Comparison of ENCODE assay signal across 8 cellular contexts in the genomic region with DNA sequence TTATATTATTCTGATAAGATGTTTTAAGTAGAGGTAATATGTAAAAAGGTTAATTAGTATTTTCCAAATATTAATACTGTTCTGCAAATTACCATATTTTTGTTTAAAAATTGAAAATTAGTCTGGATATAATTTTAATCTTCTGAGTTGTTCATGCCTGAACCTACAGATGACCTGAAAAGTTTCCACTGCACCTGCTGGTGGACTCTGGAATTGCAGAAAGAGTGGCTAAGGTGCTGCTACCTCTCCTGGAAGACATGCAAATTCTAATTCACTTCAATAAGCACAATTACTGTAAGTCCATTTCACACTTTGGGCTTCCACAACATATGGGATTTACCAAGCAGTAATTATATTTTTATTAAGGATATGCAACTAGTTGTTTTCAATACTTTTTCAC.
A peak's percentile ranks its signal among the peaks of the same experiment; 100 is the strongest.
DNase-seq lines count a peak whose midpoint lies in the region; ATAC-seq and TF ChIP-seq lines count a peak whose summit lies in the region.

No MANE protein-coding gene starts in this region.

- TF ChIP-seq CTCF in C4-2B (conservative IDR thresholded peaks at IDR 0.05) = peak; percentile 80
- TF ChIP-seq CTCF in fibroblast of villous mesenchyme (IDR thresholded peaks at IDR 0.05; ENCODE audit: insufficient read depth, low read depth, low read length) = peak; percentile 60

- H3K27ac ChIP-seq in C4-2B = no peak overlapping the region

- H3K4me3 ChIP-seq in fibroblast of villous mesenchyme (ENCODE audit: low read depth, low read length) = no peak overlapping the region

- DNase-seq in NAMALWA (ENCODE audit: low spot score) (peak; percentile 77), fibroblast of villous mesenchyme (ENCODE audit: low read depth) (peak; percentile 14), mesenteric fat pad (ENCODE audit: low spot score) (no peak), globus pallidus (ENCODE audit: low spot score) (no peak)
- peak; percentile 79 for DNase-seq in activated CD8-positive, alpha-beta memory T cell treated with anti-CD3 and anti-CD28 coated beads, Interleukin-2, amount 50 U/mL, for 48 hours
- peak; percentile 65 for DNase-seq in stimulated activated CD4-positive, alpha-beta T cell treated with anti-CD3 and anti-CD28 coated beads, Interleukin-4, amount 100 ng/mL, for 24 hours

- peak; percentile 84 for ATAC-seq in GM18867 (IDR thresholded peaks at IDR 0.05; ENCODE audit: unreplicated experiment)

Comparison
In these comparisons a context has a peak if more than half of its experiments do, and no peak if none do; other contexts are left out.
1. DNase-seq: peak in NAMALWA (single experiment), activated CD8-positive, alpha-beta memory T cell treated with anti-CD3 and anti-CD28 coated beads, Interleukin-2, amount 50 U/mL, for 48 hours (single experiment), fibroblast of villous mesenchyme (single experiment) and stimulated activated CD4-positive, alpha-beta T cell treated with anti-CD3 and anti-CD28 coated beads, Interleukin-4, amount 100 ng/mL, for 24 hours (single experiment); none in mesenteric fat pad (single experiment) and globus pallidus (single experiment).